Comparison of ENCODE assay signal across 11 cellular contexts in the genomic region with DNA sequence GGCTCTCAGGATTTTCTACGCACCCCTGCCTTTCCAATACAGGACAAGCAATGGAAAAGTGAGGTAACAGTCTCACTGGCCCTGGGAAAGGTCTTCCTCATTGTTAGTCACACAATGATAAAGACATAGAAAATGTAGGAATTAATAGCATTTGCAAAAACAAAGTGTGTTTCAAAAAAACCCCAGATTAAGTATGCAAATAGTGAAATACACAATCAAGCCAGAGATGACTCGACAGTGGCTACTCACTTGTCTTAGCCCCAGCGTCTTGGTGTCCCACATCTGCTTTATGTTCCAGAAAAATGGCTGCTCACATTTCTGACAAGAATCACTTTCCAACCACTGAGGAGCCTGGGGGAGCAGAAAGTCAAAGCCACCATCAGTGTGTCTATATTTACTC.
DNase-seq lines count a peak whose midpoint lies in the region; ATAC-seq, FAIRE-seq and TF ChIP-seq lines count a peak whose summit lies in the region.
"Had no signal": no experiment of that assay in that cellular context is flagged by ENCODE, and none has a peak within 500 bp of the region (broad histone marks: within the 10 kb centered on the region; RNA-seq: fewer than 3 reads in every experiment).

No MANE protein-coding gene starts in this region.

- TF ChIP-seq CTCF in fibroblast of pulmonary artery (IDR thresholded peaks at IDR 0.05; ENCODE audit: low read length, missing control alignments), result no peak

- FAIRE-seq in GM18507 (lab: Jason Lieb, UNC), result peak; percentile 87

- H3K4me3 ChIP-seq in fibroblast of pulmonary artery (replicated peaks; ENCODE audit: low read depth, low read length), result no peak overlapping the region

- DNase-seq in GM18507 (ENCODE audit: extremely low spot score, insufficient read length, low read depth), result no peak
- peak; percentile 40 for DNase-seq in fibroblast of pulmonary artery (ENCODE audit: low read depth)
- no peak for DNase-seq in NCI-H748 treated with DMSO at 0.1 percent for 48 hours (lab: John Stamatoyannopoulos, UW)
- DNase-seq in DMS114 treated with DMSO at 0.1 percent for 48 hours (lab: John Stamatoyannopoulos, UW; ENCODE audit: unreplicated experiment), result no peak
- no peak for DNase-seq in NCI-H2227 treated with DMSO at 0.1 percent for 48 hours (lab: John Stamatoyannopoulos, UW)
- DNase-seq in NCI-H1105 (lab: John Stamatoyannopoulos, UW), result no peak
- DNase-seq: cerebellar nuclear complex, left cardiac atrium, NCI-H1436 had no signal

- ATAC-seq in GM21381 (IDR thresholded peaks at IDR 0.05; ENCODE audit: unreplicated experiment) (peak; percentile 77), HG03175 (IDR thresholded peaks at IDR 0.05; ENCODE audit: unreplicated experiment) (peak; percentile 70)
- ATAC-seq: left cardiac atrium had no signal
